ENCODE assay signal across 7 cellular contexts in the genomic region with DNA sequence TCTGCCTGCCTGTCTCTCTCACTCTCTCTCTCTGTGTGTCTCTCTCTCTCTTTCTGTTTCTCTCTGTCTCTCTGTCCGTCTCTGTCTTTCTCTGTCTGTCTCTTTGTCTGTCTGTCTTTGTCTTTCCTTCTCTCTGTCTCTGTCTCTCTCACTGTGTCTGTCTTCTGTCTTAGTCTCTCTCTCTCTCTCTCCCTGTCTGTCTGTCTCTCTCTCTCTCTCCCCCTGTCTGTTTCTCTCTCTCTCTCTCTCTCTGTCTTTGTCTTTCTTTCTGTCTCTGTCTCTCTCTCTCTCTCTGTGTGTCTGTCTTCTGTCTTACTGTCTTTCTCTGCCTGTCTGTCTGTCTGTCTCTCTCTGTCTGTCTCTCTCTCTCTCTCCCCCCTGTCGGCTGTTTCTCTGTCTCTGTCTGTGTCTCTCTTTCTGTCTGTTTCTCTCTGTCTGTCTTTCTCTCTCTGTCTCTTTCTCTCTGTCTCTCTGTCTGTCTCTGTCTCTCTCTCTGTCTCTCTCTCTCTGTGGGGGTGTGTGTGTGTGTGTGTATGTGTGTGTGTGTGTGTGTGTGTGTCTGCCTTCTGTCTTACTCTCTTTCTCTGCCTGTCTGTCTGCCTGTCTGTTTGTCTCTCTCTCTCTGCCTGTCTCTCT.
DNase-seq lines count a peak whose midpoint lies in the region; ATAC-seq and TF ChIP-seq lines count a peak whose summit lies in the region.
"Not testable (repeated sequence)": the region's sequence is repeated elsewhere in the genome, so short reads cannot be mapped to it uniquely, and the experiment has no call there.

No MANE protein-coding gene starts in this region.

- DNase-seq in activated gamma-delta T cell treated with Interleukin-2 at 50 U/mL for 16 hours (peak; percentile 3), neural crest cell (ENCODE audit: low read depth, low spot score) (peak; percentile 29)
- not testable (repeated sequence) for DNase-seq in Right ventricle myocardium inferior (ENCODE audit: missing footprints)

- not testable (repeated sequence) for H3K4me1 Mint-ChIP-seq in IgD-negative memory B cell, neural crest cell

- H3K36me3 Mint-ChIP-seq in IgD-negative memory B cell; neural crest cell (ENCODE audit: low read depth): not testable (repeated sequence)

- H3K27me3 Mint-ChIP-seq in IgD-negative memory B cell; neural crest cell (ENCODE audit: low read depth): not testable (repeated sequence)

- peak; percentile 68 for ATAC-seq in GM19025 (IDR thresholded peaks at IDR 0.05; ENCODE audit: low read depth, unreplicated experiment)
- ATAC-seq in GM21786 (IDR thresholded peaks at IDR 0.05; ENCODE audit: unreplicated experiment), result peak; percentile 60
- peak; percentile 81 for ATAC-seq in HG03045 (IDR thresholded peaks at IDR 0.05; ENCODE audit: unreplicated experiment)
- ATAC-seq in Right ventricle myocardium inferior, result peak; percentile 97

- H3K9me3 Mint-ChIP-seq in IgD-negative memory B cell, neural crest cell: not testable (repeated sequence)

- peak overlapping the region; percentile 0 to 86 (median 7) for H3K27ac Mint-ChIP-seq in IgD-negative memory B cell
- peak overlapping the region; percentile 46 for H3K27ac Mint-ChIP-seq in neural crest cell (ENCODE audit: unreplicated experiment)

- H3K4me3 Mint-ChIP-seq in IgD-negative memory B cell, result peak overlapping the region in 1 of 4 donors; percentile 57
- peak overlapping the region; percentile 35 for H3K4me3 Mint-ChIP-seq in neural crest cell

- intact Hi-C loops in Right ventricle myocardium inferior (cut with DNase I), result not testable (repeated sequence)

- not testable (repeated sequence) for TF ChIP-seq CTCF in neural crest cell (conservative IDR thresholded peaks at IDR 0.05)
